ENCODE assay signal across 1 cellular context in genomic region chr3:142963266-142964149, GRCh38.
A peak's percentile ranks its signal among the peaks of the same experiment; 100 is the strongest.
TF ChIP-seq lines count a peak whose summit lies in the region.

A gene with protein sequence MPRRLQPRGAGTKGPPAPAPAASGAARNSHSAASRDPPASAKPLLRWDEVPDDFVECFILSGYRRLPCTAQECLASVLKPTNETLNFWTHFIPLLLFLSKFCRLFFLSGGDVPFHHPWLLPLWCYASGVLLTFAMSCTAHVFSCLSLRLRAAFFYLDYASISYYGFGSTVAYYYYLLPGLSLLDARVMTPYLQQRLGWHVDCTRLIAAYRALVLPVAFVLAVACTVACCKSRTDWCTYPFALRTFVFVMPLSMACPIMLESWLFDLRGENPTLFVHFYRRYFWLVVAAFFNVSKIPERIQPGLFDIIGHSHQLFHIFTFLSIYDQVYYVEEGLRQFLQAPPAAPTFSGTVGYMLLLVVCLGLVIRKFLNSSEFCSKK (minus strand): TSS chr3:142963674. CDS start chr3:142963336, 338 bp downstream.

TF ChIP-seq in HepG2, 621 proteins besides CTCF, POLR2A, EP300 and RAD21 (continued from another document):
- TF ChIP-seq ZNF577 (CRISPR knock-in tag; IDR thresholded peaks at IDR 0.05; ENCODE audit: borderline replicate concordance, low read depth) = no peak
- TF ChIP-seq, protein P1, sequence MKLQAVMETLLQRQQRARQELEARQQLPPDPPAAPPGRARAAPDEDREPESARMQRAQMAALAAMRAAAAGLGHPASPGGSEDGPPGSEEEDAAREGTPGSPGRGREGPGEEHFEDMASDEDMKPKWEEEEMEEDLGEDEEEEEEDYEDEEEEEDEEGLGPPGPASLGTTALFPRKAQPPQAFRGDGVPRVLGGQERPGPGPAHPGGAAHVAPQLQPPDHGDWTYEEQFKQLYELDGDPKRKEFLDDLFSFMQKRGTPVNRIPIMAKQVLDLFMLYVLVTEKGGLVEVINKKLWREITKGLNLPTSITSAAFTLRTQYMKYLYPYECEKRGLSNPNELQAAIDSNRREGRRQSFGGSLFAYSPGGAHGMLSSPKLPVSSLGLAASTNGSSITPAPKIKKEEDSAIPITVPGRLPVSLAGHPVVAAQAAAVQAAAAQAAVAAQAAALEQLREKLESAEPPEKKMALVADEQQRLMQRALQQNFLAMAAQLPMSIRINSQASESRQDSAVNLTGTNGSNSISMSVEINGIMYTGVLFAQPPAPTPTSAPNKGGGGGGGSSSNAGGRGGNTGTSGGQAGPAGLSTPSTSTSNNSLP (IDR thresholded peaks at IDR 0.05; ENCODE audit: low read depth, low read length) = no peak
- TF ChIP-seq U2AF1 (optimal IDR thresholded peaks at IDR 0.05; ENCODE audit: low read depth, low read length) = no peak
- no peak for TF ChIP-seq ZNF124 (CRISPR knock-in tag; IDR thresholded peaks at IDR 0.05)
- no peak for TF ChIP-seq DDIT3 (CRISPR knock-in tag; IDR thresholded peaks at IDR 0.05)
- TF ChIP-seq, protein P2, sequence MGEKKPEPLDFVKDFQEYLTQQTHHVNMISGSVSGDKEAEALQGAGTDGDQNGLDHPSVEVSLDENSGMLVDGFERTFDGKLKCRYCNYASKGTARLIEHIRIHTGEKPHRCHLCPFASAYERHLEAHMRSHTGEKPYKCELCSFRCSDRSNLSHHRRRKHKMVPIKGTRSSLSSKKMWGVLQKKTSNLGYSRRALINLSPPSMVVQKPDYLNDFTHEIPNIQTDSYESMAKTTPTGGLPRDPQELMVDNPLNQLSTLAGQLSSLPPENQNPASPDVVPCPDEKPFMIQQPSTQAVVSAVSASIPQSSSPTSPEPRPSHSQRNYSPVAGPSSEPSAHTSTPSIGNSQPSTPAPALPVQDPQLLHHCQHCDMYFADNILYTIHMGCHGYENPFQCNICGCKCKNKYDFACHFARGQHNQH (CRISPR knock-in tag; IDR thresholded peaks at IDR 0.05) = no peak
- peak; percentile 52; the same call in 1 of the 2 replicates for TF ChIP-seq ZNF788 (CRISPR knock-in tag; IDR thresholded peaks at IDR 0.05; ENCODE audit: borderline replicate concordance)
- TF ChIP-seq, protein P3, sequence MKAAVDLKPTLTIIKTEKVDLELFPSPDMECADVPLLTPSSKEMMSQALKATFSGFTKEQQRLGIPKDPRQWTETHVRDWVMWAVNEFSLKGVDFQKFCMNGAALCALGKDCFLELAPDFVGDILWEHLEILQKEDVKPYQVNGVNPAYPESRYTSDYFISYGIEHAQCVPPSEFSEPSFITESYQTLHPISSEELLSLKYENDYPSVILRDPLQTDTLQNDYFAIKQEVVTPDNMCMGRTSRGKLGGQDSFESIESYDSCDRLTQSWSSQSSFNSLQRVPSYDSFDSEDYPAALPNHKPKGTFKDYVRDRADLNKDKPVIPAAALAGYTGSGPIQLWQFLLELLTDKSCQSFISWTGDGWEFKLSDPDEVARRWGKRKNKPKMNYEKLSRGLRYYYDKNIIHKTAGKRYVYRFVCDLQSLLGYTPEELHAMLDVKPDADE (CRISPR knock-in tag; IDR thresholded peaks at IDR 0.05) = no peak
- no peak for TF ChIP-seq ZNF749 (CRISPR knock-in tag; IDR thresholded peaks at IDR 0.05; ENCODE audit: borderline replicate concordance)
- no peak for TF ChIP-seq FOSL2 (CRISPR knock-in tag; IDR thresholded peaks at IDR 0.05)
- peak; percentile 58; the same call in 1 of the 2 replicates for TF ChIP-seq ZFX (CRISPR knock-in tag; IDR thresholded peaks at IDR 0.05; ENCODE audit: low read depth)
- no peak for TF ChIP-seq ZNF512B (CRISPR knock-in tag; IDR thresholded peaks at IDR 0.05; ENCODE audit: borderline replicate concordance)
- peak; percentile 26; the same call in 1 of the 2 replicates for TF ChIP-seq FOXP4 (CRISPR knock-in tag; IDR thresholded peaks at IDR 0.05)
- no peak for TF ChIP-seq KDM6A (CRISPR knock-in tag; IDR thresholded peaks at IDR 0.05; ENCODE audit: low read depth)
- TF ChIP-seq SNAI1 (CRISPR knock-in tag; IDR thresholded peaks at IDR 0.05; ENCODE audit: borderline replicate concordance) = no peak
- peak; percentile 52; the same call in 1 of the 2 replicates for TF ChIP-seq REPIN1 (CRISPR knock-in tag; IDR thresholded peaks at IDR 0.05; ENCODE audit: borderline replicate concordance, low read depth)
- TF ChIP-seq, protein P4, sequence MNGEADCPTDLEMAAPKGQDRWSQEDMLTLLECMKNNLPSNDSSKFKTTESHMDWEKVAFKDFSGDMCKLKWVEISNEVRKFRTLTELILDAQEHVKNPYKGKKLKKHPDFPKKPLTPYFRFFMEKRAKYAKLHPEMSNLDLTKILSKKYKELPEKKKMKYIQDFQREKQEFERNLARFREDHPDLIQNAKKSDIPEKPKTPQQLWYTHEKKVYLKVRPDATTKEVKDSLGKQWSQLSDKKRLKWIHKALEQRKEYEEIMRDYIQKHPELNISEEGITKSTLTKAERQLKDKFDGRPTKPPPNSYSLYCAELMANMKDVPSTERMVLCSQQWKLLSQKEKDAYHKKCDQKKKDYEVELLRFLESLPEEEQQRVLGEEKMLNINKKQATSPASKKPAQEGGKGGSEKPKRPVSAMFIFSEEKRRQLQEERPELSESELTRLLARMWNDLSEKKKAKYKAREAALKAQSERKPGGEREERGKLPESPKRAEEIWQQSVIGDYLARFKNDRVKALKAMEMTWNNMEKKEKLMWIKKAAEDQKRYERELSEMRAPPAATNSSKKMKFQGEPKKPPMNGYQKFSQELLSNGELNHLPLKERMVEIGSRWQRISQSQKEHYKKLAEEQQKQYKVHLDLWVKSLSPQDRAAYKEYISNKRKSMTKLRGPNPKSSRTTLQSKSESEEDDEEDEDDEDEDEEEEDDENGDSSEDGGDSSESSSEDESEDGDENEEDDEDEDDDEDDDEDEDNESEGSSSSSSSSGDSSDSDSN (CRISPR knock-in tag; IDR thresholded peaks at IDR 0.05) = peak; percentile 77; the same call in 1 of the 2 replicates
- TF ChIP-seq ZNF562 (CRISPR knock-in tag; IDR thresholded peaks at IDR 0.05; ENCODE audit: borderline replicate concordance) = no peak
- no peak for TF ChIP-seq STAT6 (CRISPR knock-in tag; IDR thresholded peaks at IDR 0.05; ENCODE audit: borderline replicate concordance)
- TF ChIP-seq ZBTB21 (CRISPR knock-in tag; IDR thresholded peaks at IDR 0.05) = no peak
